Comparison of ENCODE assay signal across 1 cellular context in the genomic region with DNA sequence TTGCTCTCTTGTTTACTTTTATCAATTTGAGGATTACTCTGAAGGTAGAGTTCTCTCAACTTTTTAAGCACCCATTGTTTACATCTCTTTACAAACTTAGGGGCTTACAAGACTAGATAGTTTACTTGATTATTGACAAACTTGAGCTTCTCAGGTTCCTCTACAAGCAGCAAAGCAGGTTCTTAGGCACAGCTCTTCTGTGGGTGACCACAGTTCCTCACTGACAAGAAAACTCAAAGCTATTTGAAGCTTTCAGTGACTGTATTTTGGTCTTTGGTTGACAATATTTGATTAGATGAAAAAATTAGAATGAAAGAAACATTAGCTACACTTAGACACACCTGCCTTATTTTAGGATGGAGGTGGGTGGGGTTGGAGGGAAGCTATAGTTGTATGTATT.
TF ChIP-seq lines count a peak whose summit lies in the region.

No MANE protein-coding gene starts in this region.

TF ChIP-seq in HepG2, 621 proteins besides CTCF, POLR2A, EP300 and RAD21:
- TF ChIP-seq, protein P1, sequence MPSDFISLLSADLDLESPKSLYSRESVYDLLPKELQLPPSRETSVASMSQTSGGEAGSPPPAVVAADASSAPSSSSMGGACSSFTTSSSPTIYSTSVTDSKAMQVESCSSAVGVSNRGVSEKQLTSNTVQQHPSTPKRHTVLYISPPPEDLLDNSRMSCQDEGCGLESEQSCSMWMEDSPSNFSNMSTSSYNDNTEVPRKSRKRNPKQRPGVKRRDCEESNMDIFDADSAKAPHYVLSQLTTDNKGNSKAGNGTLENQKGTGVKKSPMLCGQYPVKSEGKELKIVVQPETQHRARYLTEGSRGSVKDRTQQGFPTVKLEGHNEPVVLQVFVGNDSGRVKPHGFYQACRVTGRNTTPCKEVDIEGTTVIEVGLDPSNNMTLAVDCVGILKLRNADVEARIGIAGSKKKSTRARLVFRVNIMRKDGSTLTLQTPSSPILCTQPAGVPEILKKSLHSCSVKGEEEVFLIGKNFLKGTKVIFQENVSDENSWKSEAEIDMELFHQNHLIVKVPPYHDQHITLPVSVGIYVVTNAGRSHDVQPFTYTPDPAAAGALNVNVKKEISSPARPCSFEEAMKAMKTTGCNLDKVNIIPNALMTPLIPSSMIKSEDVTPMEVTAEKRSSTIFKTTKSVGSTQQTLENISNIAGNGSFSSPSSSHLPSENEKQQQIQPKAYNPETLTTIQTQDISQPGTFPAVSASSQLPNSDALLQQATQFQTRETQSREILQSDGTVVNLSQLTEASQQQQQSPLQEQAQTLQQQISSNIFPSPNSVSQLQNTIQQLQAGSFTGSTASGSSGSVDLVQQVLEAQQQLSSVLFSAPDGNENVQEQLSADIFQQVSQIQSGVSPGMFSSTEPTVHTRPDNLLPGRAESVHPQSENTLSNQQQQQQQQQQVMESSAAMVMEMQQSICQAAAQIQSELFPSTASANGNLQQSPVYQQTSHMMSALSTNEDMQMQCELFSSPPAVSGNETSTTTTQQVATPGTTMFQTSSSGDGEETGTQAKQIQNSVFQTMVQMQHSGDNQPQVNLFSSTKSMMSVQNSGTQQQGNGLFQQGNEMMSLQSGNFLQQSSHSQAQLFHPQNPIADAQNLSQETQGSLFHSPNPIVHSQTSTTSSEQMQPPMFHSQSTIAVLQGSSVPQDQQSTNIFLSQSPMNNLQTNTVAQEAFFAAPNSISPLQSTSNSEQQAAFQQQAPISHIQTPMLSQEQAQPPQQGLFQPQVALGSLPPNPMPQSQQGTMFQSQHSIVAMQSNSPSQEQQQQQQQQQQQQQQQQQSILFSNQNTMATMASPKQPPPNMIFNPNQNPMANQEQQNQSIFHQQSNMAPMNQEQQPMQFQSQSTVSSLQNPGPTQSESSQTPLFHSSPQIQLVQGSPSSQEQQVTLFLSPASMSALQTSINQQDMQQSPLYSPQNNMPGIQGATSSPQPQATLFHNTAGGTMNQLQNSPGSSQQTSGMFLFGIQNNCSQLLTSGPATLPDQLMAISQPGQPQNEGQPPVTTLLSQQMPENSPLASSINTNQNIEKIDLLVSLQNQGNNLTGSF (CRISPR knock-in tag; IDR thresholded peaks at IDR 0.05) = no peak
- TF ChIP-seq ZNF234 (CRISPR knock-in tag; conservative IDR thresholded peaks at IDR 0.05) (no peak), KDM1A (CRISPR knock-in tag; IDR thresholded peaks at IDR 0.05) (no peak), HDAC1 (CRISPR knock-in tag; IDR thresholded peaks at IDR 0.05) (no peak), FOSL1 (CRISPR knock-in tag; IDR thresholded peaks at IDR 0.05; ENCODE audit: borderline replicate concordance) (no peak), CC2D1A (CRISPR knock-in tag; IDR thresholded peaks at IDR 0.05) (no peak), GATAD1 (CRISPR knock-in tag; IDR thresholded peaks at IDR 0.05) (no peak), ZNF589 (CRISPR knock-in tag; conservative IDR thresholded peaks at IDR 0.05) (no peak), ZNF460 (CRISPR knock-in tag; IDR thresholded peaks at IDR 0.05; ENCODE audit: borderline replicate concordance) (no peak)
TF ChIP-seq in HepG2: peak in this region for 0.
